16 cellular contexts compared by ENCODE assay signal in genomic region chr18:652131-652530, GRCh38. TPM values are rescaled to one million over a fixed set of nuclear protein-coding genes. Genes with fewer than 3 reads are reported as not detected.
"Had no signal": no experiment of that assay in that cellular context is flagged by ENCODE, and none has a peak within 500 bp of the region (broad histone marks: within the 10 kb centered on the region; RNA-seq: fewer than 3 reads in every experiment).

No MANE protein-coding gene starts in this region.

- H3K4me3 ChIP-seq: left lung, neural progenitor cell, transverse colon had no signal

- DNase-seq: activated CD4-positive, alpha-beta T cell treated with anti-CD3 and anti-CD28 coated beads, Interleukin-2, amount 50 U/mL, for 1 hour; activated naive CD4-positive, alpha-beta T cell treated with anti-CD3 and anti-CD28 coated beads, Interleukin-2, amount 10 ng/mL, durations not matched to agents 7 days and 5 days; activated T-cell treated with anti-CD3 and anti-CD28 coated beads, Interleukin-2, amount 50 U/mL, for 1 hour; erythroblast; glutamatergic neuron; hypothalamus; kidney; left lung; mammary epithelial cell; naive B cell; stimulated activated CD4-positive, alpha-beta T cell treated with anti-CD3 and anti-CD28 coated beads, Interleukin-2, amount 100 ng/mL, for 48 hours; T-helper 9 cell; transverse colon had no signal

- H3K27me3 ChIP-seq: neural progenitor cell, transverse colon had no signal

- H3K4me1 Mint-ChIP-seq: neural progenitor cell had no signal

- H3K4me3 Mint-ChIP-seq: activated naive CD4-positive, alpha-beta T cell treated with anti-CD3 and anti-CD28 coated beads, Interleukin-2, amount 10 ng/mL, durations not matched to agents 7 days and 5 days; naive B cell; neural progenitor cell; stimulated activated memory B cell treated with anti-CD40 and anti-IgM and Interleukin-4, amounts not matched to agents 10 μg/mL and 1 μg/mL and 100 μg/mL, for 72 hours had no signal

- H3K36me3 Mint-ChIP-seq: naive B cell; stimulated activated memory B cell treated with anti-CD40 and anti-IgM and Interleukin-4, amounts not matched to agents 10 μg/mL and 1 μg/mL and 100 μg/mL, for 72 hours had no signal

- H3K9me3 ChIP-seq: left lung, transverse colon had no signal

- H3K9me3 Mint-ChIP-seq: activated naive CD4-positive, alpha-beta T cell treated with anti-CD3 and anti-CD28 coated beads, Interleukin-2, amount 10 ng/mL, durations not matched to agents 7 days and 5 days; activated T-helper 2 cell treated with anti-CD3 and anti-CD28 coated beads, Interferon-gamma antibody, Interleukin-2, Interleukin-4, amounts not matched to agents 10 μg/mL and 5 μg/mL and 100 μg/mL, durations not matched to agents 14 hours and 24 hours and 36 hours; neural progenitor cell; stimulated activated memory B cell treated with anti-CD40 and anti-IgM and Interleukin-4, amounts not matched to agents 10 μg/mL and 1 μg/mL and 100 μg/mL, for 72 hours had no signal

- H3K27ac Mint-ChIP-seq: activated naive CD4-positive, alpha-beta T cell treated with anti-CD3 and anti-CD28 coated beads, Interleukin-2, amount 10 ng/mL, durations not matched to agents 7 days and 5 days; activated T-helper 2 cell treated with anti-CD3 and anti-CD28 coated beads, Interferon-gamma antibody, Interleukin-2, Interleukin-4, amounts not matched to agents 10 μg/mL and 5 μg/mL and 100 μg/mL, durations not matched to agents 14 hours and 24 hours and 36 hours; naive B cell; neural progenitor cell; stimulated activated memory B cell treated with anti-CD40 and anti-IgM and Interleukin-4, amounts not matched to agents 10 μg/mL and 1 μg/mL and 100 μg/mL, for 72 hours had no signal

- H3K36me3 ChIP-seq: left lung, neural progenitor cell, transverse colon had no signal

- ATAC-seq: left lung; stimulated activated memory B cell treated with anti-CD40 and anti-IgM and Interleukin-4, amounts not matched to agents 10 μg/mL and 1 μg/mL and 100 μg/mL, for 72 hours had no signal

- H3K27ac ChIP-seq: left lung, neural progenitor cell, transverse colon had no signal

RNA-seq across cellular contexts. Expression of gene CLUL1, which starts 55.3 kb away (rescaled TPM):
- total RNA-seq: activated T-helper 2 cell treated with anti-CD3 and anti-CD28 coated beads, Interferon-gamma antibody, Interleukin-2, Interleukin-4, amounts not matched to agents 10 μg/mL and 5 μg/mL and 100 μg/mL, durations not matched to agents 14 hours and 24 hours and 36 hours; transverse colon had no signal
